ENCODE assay signal across 18 cellular contexts in the genomic region with DNA sequence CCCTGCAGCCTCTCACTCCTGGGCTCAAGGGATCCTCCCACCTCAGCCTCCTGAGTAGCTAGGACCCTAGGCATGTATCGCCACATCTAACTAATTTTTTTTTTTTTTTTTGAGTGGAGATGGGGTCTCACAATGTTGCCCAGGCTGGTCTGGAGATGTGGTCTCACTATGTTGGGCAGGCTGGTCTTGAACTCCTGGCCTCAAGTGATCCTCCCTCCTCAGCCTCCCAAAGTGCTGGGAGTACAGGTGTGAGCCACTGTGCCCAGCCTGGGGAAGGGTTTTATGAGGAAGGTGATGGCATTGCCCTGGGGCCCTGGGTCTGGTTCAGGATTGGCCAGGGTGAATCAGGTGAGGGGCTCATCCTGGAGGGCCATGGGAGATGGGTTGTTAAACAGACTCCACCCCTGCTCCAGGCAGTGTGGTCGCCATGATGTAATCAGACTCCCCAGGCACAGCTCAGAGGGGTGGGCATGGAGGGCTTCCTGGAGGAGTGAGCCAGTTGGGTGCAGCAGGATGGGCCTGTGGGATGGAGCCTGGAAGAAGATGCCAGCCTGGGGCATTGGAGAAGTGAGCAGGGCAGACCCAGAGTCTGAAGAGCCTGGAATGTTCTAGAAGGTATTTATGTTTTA.
DNase-seq lines count a peak whose midpoint lies in the region; ATAC-seq, FAIRE-seq and TF ChIP-seq lines count a peak whose summit lies in the region.
"Had no signal": no experiment of that assay in that cellular context is flagged by ENCODE, and none has a peak within 500 bp of the region (broad histone marks: within the 10 kb centered on the region; RNA-seq: fewer than 3 reads in every experiment).

No MANE protein-coding gene starts in this region.

- TF ChIP-seq RAD21 in SK-N-SH (IDR thresholded peaks at IDR 0.05; ENCODE audit: low read length), result no peak

- whole genome bisulfite sequencing in SK-N-SH (ENCODE audit: low lambda C conversion rate), result 77% methylated on average over 2 of the region's 2 CpGs
- WGBS in spleen, 5 donors, result 83 to 94% (median 92%) methylated on average over 2 of the region's 2 CpGs

- no peak for TF ChIP-seq POLR2A in spleen (IDR thresholded peaks at IDR 0.05)

- POLR2A ChIA-PET in SK-N-SH (lab: Yijun Ruan, JAX), result no interaction called here
- POLR2A ChIA-PET in HEK293 (lab: Yijun Ruan, JAX), result no interaction called here

- H3K27ac ChIP-seq in SK-N-SH (ENCODE audit: low read depth in 2 of 2, low read length in 1 of 2), result no peak overlapping the region
- no peak overlapping the region for H3K27ac ChIP-seq in HEK293 (ENCODE audit: extremely low read depth, low read depth, low read length)
- no peak overlapping the region for H3K27ac ChIP-seq in kidney (ENCODE audit: low read depth in 2 of 2, low read length in 2 of 2)
- no peak overlapping the region for H3K27ac ChIP-seq in spleen
- H3K27ac ChIP-seq: 22Rv1 had no signal

- H3K4me1 ChIP-seq in SK-N-SH (ENCODE audit: control insufficient read depth in 1 of 2, insufficient read depth in 2 of 2, low read depth in 1 of 2, low read length in 1 of 2) (no peaks in the 10 kb centered on the region; a peak in 1 of 4 replicates), HEK293 (ENCODE audit: control insufficient read depth, insufficient read depth, low read length) (no peaks in the 10 kb centered on the region), kidney (ENCODE audit: control insufficient read depth in 1 of 2, insufficient read depth in 1 of 2, low read depth in 1 of 2, low read length in 2 of 2) (no peaks in the 10 kb centered on the region), spleen (peaks cover 0 to 5% (median 1%) of the 10 kb centered on the region in 6 donors)
- H3K4me1 ChIP-seq: HAP-1 had no signal

- H4K20me1 ChIP-seq in SK-N-SH (ENCODE audit: insufficient read depth), result no peaks in the 10 kb centered on the region

- H2AFZ ChIP-seq in SK-N-SH (ENCODE audit: low read depth), result no peak overlapping the region

- no peaks in the 10 kb centered on the region for H3K9me3 ChIP-seq in SK-N-SH
- no peaks in the 10 kb centered on the region for H3K9me3 ChIP-seq in HEK293 (ENCODE audit: control insufficient read depth, insufficient read depth, low read depth, low read length)
- no peaks in the 10 kb centered on the region for H3K9me3 ChIP-seq in kidney (ENCODE audit: control insufficient read depth in 1 of 2, low read length in 2 of 2)
- no peaks in the 10 kb centered on the region for H3K9me3 ChIP-seq in spleen
- H3K9me3 ChIP-seq: HAP-1, MG63 had no signal

- no peaks in the 10 kb centered on the region for H3K79me2 ChIP-seq in SK-N-SH (ENCODE audit: insufficient read depth)

- CTCF ChIA-PET in SK-N-SH (lab: Yijun Ruan, JAX) (interaction anchor here (2.2 to 7.7 kb wide), 3 partner anchors 11 to 726 kb away, joined by 4 to 119 read pairs (median 7); no protein-coding TSS in a partner anchor), HEK293 (lab: Yijun Ruan, JAX) (interaction anchor here (0.6 kb wide), 2 partner anchors 29 to 32 kb away, joined by 3 read pairs; no protein-coding TSS in a partner anchor)

- H3K36me3 ChIP-seq in SK-N-SH (replicated peaks in 1 of 2; ENCODE audit: control insufficient read depth in 1 of 2, insufficient read depth in 2 of 2, low read length in 1 of 2), result no peaks in the 10 kb centered on the region
- H3K36me3 ChIP-seq in HEK293 (ENCODE audit: control insufficient read depth in 2 of 2, insufficient read depth in 1 of 2, low read length in 2 of 2), result no peaks in the 10 kb centered on the region
- H3K36me3 ChIP-seq in kidney (ENCODE audit: control insufficient read depth in 1 of 2, insufficient read depth in 2 of 2, low read length in 2 of 2), result no peaks in the 10 kb centered on the region
- no peaks in the 10 kb centered on the region for H3K36me3 ChIP-seq in spleen
- H3K36me3 ChIP-seq: HAP-1, MG63 had no signal

- DNase-seq in SK-N-SH (peak; percentile 29), kidney (peak; percentile 24), spleen (peak; percentile 61), NCI-H526 (lab: John Stamatoyannopoulos, UW) (no peak), NCI-H2029 treated with DMSO at 0.1 percent for 48 hours (lab: John Stamatoyannopoulos, UW) (no peak)
- no peak for DNase-seq in activated CD4-positive, alpha-beta T cell treated with anti-CD3 and anti-CD28 coated beads, Interleukin-2, amount 50 U/mL, for 4 hours
- DNase-seq: DND-41, Kasumi-1, MG63, NCI-H1092 treated with DMSO at 0.1 percent for 48 hours, NCI-H2081 treated with DMSO at 0.1 percent for 48 hours, NCI-H748 treated with DMSO at 0.1 percent for 48 hours had no signal

- FAIRE-seq in kidney (lab: Jason Lieb, UNC), result no peak
- FAIRE-seq: HTR-8/SVneo, RCC 7860 had no signal

- intact Hi-C loops in kidney (cut with DNase I), result no loop called here
- intact Hi-C loops in spleen (cut with DNase I; ENCODE audit: low total_unique reads), result no loop called here

- H3F3A ChIP-seq in SK-N-SH (replicated peaks; ENCODE audit: insufficient read depth), result no peaks in the 10 kb centered on the region

- H3K27me3 ChIP-seq in SK-N-SH (ENCODE audit: insufficient read depth), result no peaks in the 10 kb centered on the region
- H3K27me3 ChIP-seq in spleen (replicated peaks in 1 of 7), result peaks cover 0 to 7% (median 0%) of the 10 kb centered on the region in 7 donors
- H3K27me3 ChIP-seq: MG63 had no signal

- no peak for TF ChIP-seq EP300 in SK-N-SH (IDR thresholded peaks at IDR 0.05; ENCODE audit: borderline replicate concordance in 1 of 2, low read depth in 1 of 2, low read length in 1 of 2)

- H3K9ac ChIP-seq in SK-N-SH, result no peak overlapping the region
- no peak overlapping the region for H3K9ac ChIP-seq in kidney (ENCODE audit: low read length in 2 of 2)

- no peak for ATAC-seq in SK-N-SH treated with all-trans-retinoic acid at 6 μM for 48 hours

- H3K4me3 ChIP-seq in SK-N-SH (ENCODE audit: low read depth in 2 of 2, low read length in 1 of 2), result no peak overlapping the region
- no peak overlapping the region for H3K4me3 ChIP-seq in HEK293 (ENCODE audit: low read depth, low read length)
- no peak overlapping the region for H3K4me3 ChIP-seq in kidney (ENCODE audit: low read length in 2 of 2)
- no peak overlapping the region for H3K4me3 ChIP-seq in spleen
- H3K4me3 ChIP-seq: HAP-1, MG63 had no signal

- H3K4me2 ChIP-seq in SK-N-SH, result no peak overlapping the region

- TF ChIP-seq CTCF in SK-N-SH (IDR thresholded peaks at IDR 0.05) (no peak), HEK293 (tag by site-specific recombination; IDR thresholded peaks at IDR 0.05) (no peak), kidney (IDR thresholded peaks at IDR 0.05; ENCODE audit: borderline replicate concordance, extremely low read depth, insufficient read depth) (no peak), spleen (IDR thresholded peaks at IDR 0.05 in 8 of 11, conservative IDR thresholded peaks at IDR 0.05 in 3 of 11) (no peak)

- no peaks in the 10 kb centered on the region for H3K9me2 ChIP-seq in SK-N-SH

TF ChIP-seq in SK-N-SH, 30 proteins besides CTCF, POLR2A, EP300 and RAD21 (continues in another document):
- TF ChIP-seq ELF1 (IDR thresholded peaks at IDR 0.05), result no peak
- no peak for TF ChIP-seq POLR2AphosphoS5 (IDR thresholded peaks at IDR 0.05; ENCODE audit: low read depth, low read length)
- no peak for TF ChIP-seq PBX3 (IDR thresholded peaks at IDR 0.05)
- TF ChIP-seq NRF1 (IDR thresholded peaks at IDR 0.05; ENCODE audit: low read depth, low read length), result no peak
- no peak for TF ChIP-seq FOSL2 (IDR thresholded peaks at IDR 0.05; ENCODE audit: borderline replicate concordance, low read depth)
- TF ChIP-seq FOXM1 (IDR thresholded peaks at IDR 0.05; ENCODE audit: low read depth), result no peak

TF ChIP-seq in SK-N-SH treated with all-trans-retinoic acid at 6 μM for 48 hours, 23 proteins besides CTCF, POLR2A, EP300 and RAD21 (continues in another document):
- no peak for TF ChIP-seq SNAI2 (CRISPR knock-in tag; IDR thresholded peaks at IDR 0.05)
- TF ChIP-seq ISL1 (CRISPR knock-in tag; IDR thresholded peaks at IDR 0.05), result no peak
- no peak for TF ChIP-seq GLIS3 (CRISPR knock-in tag; IDR thresholded peaks at IDR 0.05)
- TF ChIP-seq ZNF8 (CRISPR knock-in tag; IDR thresholded peaks at IDR 0.05), result no peak
- no peak for TF ChIP-seq CSDC2 (CRISPR knock-in tag; IDR thresholded peaks at IDR 0.05)
- TF ChIP-seq ZFP3 (CRISPR knock-in tag; IDR thresholded peaks at IDR 0.05), result no peak
- no peak for TF ChIP-seq ZC3H10 (CRISPR knock-in tag; IDR thresholded peaks at IDR 0.05)
- TF ChIP-seq, protein P1, sequence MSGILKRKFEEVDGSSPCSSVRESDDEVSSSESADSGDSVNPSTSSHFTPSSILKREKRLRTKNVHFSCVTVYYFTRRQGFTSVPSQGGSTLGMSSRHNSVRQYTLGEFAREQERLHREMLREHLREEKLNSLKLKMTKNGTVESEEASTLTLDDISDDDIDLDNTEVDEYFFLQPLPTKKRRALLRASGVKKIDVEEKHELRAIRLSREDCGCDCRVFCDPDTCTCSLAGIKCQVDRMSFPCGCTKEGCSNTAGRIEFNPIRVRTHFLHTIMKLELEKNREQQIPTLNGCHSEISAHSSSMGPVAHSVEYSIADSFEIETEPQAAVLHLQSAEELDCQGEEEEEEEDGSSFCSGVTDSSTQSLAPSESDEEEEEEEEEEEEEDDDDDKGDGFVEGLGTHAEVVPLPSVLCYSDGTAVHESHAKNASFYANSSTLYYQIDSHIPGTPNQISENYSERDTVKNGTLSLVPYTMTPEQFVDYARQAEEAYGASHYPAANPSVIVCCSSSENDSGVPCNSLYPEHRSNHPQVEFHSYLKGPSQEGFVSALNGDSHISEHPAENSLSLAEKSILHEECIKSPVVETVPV (CRISPR knock-in tag; IDR thresholded peaks at IDR 0.05), result no peak

TF ChIP-seq in HEK293, 187 proteins besides CTCF, POLR2A, EP300 and RAD21:
- peak; percentile 89 for TF ChIP-seq ZNF121 (tag by site-specific recombination; IDR thresholded peaks at IDR 0.05)
- TF ChIP-seq, protein P2, sequence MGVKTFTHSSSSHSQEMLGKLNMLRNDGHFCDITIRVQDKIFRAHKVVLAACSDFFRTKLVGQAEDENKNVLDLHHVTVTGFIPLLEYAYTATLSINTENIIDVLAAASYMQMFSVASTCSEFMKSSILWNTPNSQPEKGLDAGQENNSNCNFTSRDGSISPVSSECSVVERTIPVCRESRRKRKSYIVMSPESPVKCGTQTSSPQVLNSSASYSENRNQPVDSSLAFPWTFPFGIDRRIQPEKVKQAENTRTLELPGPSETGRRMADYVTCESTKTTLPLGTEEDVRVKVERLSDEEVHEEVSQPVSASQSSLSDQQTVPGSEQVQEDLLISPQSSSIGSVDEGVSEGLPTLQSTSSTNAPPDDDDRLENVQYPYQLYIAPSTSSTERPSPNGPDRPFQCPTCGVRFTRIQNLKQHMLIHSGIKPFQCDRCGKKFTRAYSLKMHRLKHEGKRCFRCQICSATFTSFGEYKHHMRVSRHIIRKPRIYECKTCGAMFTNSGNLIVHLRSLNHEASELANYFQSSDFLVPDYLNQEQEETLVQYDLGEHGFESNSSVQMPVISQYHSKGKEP (tag by site-specific recombination; IDR thresholded peaks at IDR 0.05), result no peak

Comparison
In these comparisons a context has a peak if more than half of its experiments do, and no peak if none do; other contexts are left out.
1. DNase-seq: peak in SK-N-SH (single experiment), kidney (single experiment) and spleen (single experiment); none in NCI-H526 (0 of 2), NCI-H2029 treated with DMSO at 0.1 percent for 48 hours (single experiment) and activated CD4-positive, alpha-beta T cell treated with anti-CD3 and anti-CD28 coated beads, Interleukin-2, amount 50 U/mL, for 4 hours (0 of 2).